8 cellular contexts compared by ENCODE assay signal in the genomic region with DNA sequence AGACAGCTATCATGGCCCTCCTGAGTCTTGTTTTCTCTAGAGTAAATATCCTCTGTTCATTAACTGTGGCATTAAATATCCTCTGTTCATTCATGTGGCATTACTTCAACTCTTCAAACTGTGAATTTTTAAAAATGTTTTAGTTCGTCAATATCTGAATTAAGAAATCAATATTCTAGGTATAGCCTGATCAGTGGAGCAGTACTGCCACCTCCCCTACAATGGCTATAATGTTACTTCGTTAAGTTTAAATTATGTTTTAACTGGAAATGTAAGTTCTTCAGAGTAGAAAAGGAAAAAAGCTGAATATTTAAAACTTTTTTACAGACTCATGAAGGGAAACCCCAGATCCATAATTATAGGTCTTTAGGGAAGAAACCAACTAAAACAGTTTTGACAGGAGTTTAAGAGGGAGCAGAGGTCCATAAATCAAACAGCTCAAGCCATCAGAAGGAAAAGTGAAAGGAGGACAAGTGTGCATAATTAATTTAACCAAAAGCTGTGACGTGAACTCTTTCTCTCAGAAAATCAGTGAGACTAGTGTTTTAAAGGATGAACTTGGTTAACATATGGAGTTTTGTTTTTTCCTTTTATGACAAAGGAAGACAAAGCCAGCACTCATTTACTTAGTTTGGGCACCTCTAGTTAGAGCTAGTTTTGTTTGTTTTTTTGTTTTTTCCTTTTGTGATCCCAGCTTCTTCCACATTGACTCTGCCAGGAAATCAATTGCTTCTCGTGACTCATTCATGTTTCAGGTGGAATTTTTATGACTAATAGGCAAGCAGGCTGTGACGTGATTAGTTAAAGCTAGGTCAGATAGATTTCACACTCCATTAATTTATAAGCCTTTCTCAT. TPM values are rescaled to one million over a fixed set of nuclear protein-coding genes. Genes with fewer than 3 reads are reported as not detected.
A peak's percentile ranks its signal among the peaks of the same experiment; 100 is the strongest.
DNase-seq lines count a peak whose midpoint lies in the region; ATAC-seq and TF ChIP-seq lines count a peak whose summit lies in the region.

No MANE protein-coding gene starts in this region.

- H3K27ac ChIP-seq in AG04450 (ENCODE audit: low read depth, low read length): no peak overlapping the region

- no peak overlapping the region for H3K4me3 Mint-ChIP-seq in activated CD4-positive, alpha-beta memory T cell treated with anti-CD3 and anti-CD28 coated beads, Interleukin-2, amount 10 ng/mL, durations not matched to agents 7 days and 5 days

- peaks cover 33% of the 10 kb centered on the region for H3K36me3 Mint-ChIP-seq in activated CD4-positive, alpha-beta memory T cell treated with anti-CD3 and anti-CD28 coated beads, Interleukin-2, amount 10 ng/mL, durations not matched to agents 7 days and 5 days (ENCODE audit: low read depth)

- no peaks in the 10 kb centered on the region for H3K27me3 ChIP-seq in AG04450 (ENCODE audit: control insufficient read depth, insufficient read depth, low read length)
- H3K27me3 ChIP-seq in kidney epithelial cell (ENCODE audit: control insufficient read depth, insufficient read depth, low read length): no peaks in the 10 kb centered on the region

- H3K4me3 ChIP-seq in AG04450 (ENCODE audit: low read depth, low read length) (no peak overlapping the region), kidney epithelial cell (ENCODE audit: low read depth, low read length) (no peak overlapping the region)

- no peaks in the 10 kb centered on the region for H3K36me3 ChIP-seq in kidney epithelial cell (ENCODE audit: control insufficient read depth, insufficient read depth, low read length)

- CTCF ChIA-PET in AG04450 (lab: Charles Lee): interaction anchor here (0.6 to 2.3 kb wide), 6 partner anchors 48 to 727 kb away, joined by 3 to 16 read pairs (median 4); no protein-coding TSS in a partner anchor
- CTCF ChIA-PET in activated CD4-positive, alpha-beta memory T cell treated with anti-CD3 and anti-CD28 coated beads, Interleukin-2, amount 10 ng/mL, durations not matched to agents 7 days and 5 days (lab: Charles Lee): interaction anchor here (0.7 to 2.3 kb wide), 5 partner anchors 18 to 48 kb away, joined by 3 to 12 read pairs (median 5); partner anchors contain the start of gene RBBP8

- H3K9me3 ChIP-seq in AG04450 (ENCODE audit: control insufficient read depth, insufficient read depth, low read length): no peaks in the 10 kb centered on the region

- DNase-seq in AG04450 (ENCODE audit: low read depth, low spot score) (peak; percentile 27), HCEC 1CT (peak; percentile 87), kidney epithelial cell (ENCODE audit: low read depth) (peak; percentile 91), NCI-H128 (lab: John Stamatoyannopoulos, UW; ENCODE audit: unreplicated experiment) (no peak)
- DNase-seq in activated CD4-positive, alpha-beta memory T cell treated with anti-CD3 and anti-CD28 coated beads, Interleukin-2, amount 10 ng/mL, durations not matched to agents 7 days and 5 days: no peak
- DNase-seq in activated CD8-positive, alpha-beta memory T cell treated with anti-CD3 and anti-CD28 coated beads, Interleukin-2, amount 50 U/mL, for 4 hours: no peak

- POLR2A ChIA-PET in AG04450 (lab: Yijun Ruan, JAX): no interaction called here
- POLR2A ChIA-PET in activated CD4-positive, alpha-beta memory T cell treated with anti-CD3 and anti-CD28 coated beads, Interleukin-2, amount 10 ng/mL, durations not matched to agents 7 days and 5 days (lab: Charles Lee): interaction anchor here (0.8 to 2.8 kb wide), 4 partner anchors 17 to 156 kb away, joined by 3 to 15 read pairs (median 3); partner anchors contain the start of gene RBBP8

- H3K9me3 Mint-ChIP-seq in activated CD4-positive, alpha-beta memory T cell treated with anti-CD3 and anti-CD28 coated beads, Interleukin-2, amount 10 ng/mL, durations not matched to agents 7 days and 5 days: no peaks in the 10 kb centered on the region

- no peaks in the 10 kb centered on the region for H3K27me3 Mint-ChIP-seq in activated CD4-positive, alpha-beta memory T cell treated with anti-CD3 and anti-CD28 coated beads, Interleukin-2, amount 10 ng/mL, durations not matched to agents 7 days and 5 days

- peak overlapping the region; percentile 38 for H3K27ac Mint-ChIP-seq in activated CD4-positive, alpha-beta memory T cell treated with anti-CD3 and anti-CD28 coated beads, Interleukin-2, amount 10 ng/mL, durations not matched to agents 7 days and 5 days

- TF ChIP-seq CTCF in AG04450 (IDR thresholded peaks at IDR 0.05; ENCODE audit: low read depth, low read length) (no peak), kidney epithelial cell (IDR thresholded peaks at IDR 0.05; ENCODE audit: insufficient read depth, low read length, poor library complexity, severe bottlenecking) (no peak)

- ATAC-seq in GM21717 (IDR thresholded peaks at IDR 0.05; ENCODE audit: unreplicated experiment) (no peak), HG02970 (IDR thresholded peaks at IDR 0.05; ENCODE audit: low FRiP score, unreplicated experiment) (no peak)

- peaks cover 24% of the 10 kb centered on the region for H3K4me1 Mint-ChIP-seq in activated CD4-positive, alpha-beta memory T cell treated with anti-CD3 and anti-CD28 coated beads, Interleukin-2, amount 10 ng/mL, durations not matched to agents 7 days and 5 days

RNA-seq across cellular contexts. Expression of gene RBBP8, which starts 44.9 kb away (rescaled TPM):
- polyA plus RNA-seq in AG04450 (2011; rRNA removed): 14.5 and 22.1 TPM in 2 replicates
- 5.4 and 12.2 TPM in 2 replicates for polyA minus RNA-seq in AG04450 (2011; rRNA and poly(A)+ RNA removed)
- 10 to 100 TPM; 55.0 to 55.9 TPM for total RNA-seq in activated CD4-positive, alpha-beta memory T cell treated with anti-CD3 and anti-CD28 coated beads, Interleukin-2, amount 10 ng/mL, durations not matched to agents 7 days and 5 days
- 44.0 and 51.4 TPM in 2 replicates for total RNA-seq in kidney epithelial cell

Comparison
In these comparisons a context has a peak if more than half of its experiments do, and no peak if none do; other contexts are left out.
1. DNase-seq: peak in AG04450 (single experiment), HCEC 1CT (single experiment) and kidney epithelial cell (single experiment); none in activated CD4-positive, alpha-beta memory T cell treated with anti-CD3 and anti-CD28 coated beads, Interleukin-2, amount 10 ng/mL, durations not matched to agents 7 days and 5 days (single experiment), activated CD8-positive, alpha-beta memory T cell treated with anti-CD3 and anti-CD28 coated beads, Interleukin-2, amount 50 U/mL, for 4 hours (single experiment) and NCI-H128 (single experiment).